Comparison of ENCODE assay signal across 27 cellular contexts in genomic region chr1:231879296-231879695, GRCh38.
"Had no signal": no experiment of that assay in that cellular context is flagged by ENCODE, and none has a peak within 500 bp of the region (broad histone marks: within the 10 kb centered on the region; RNA-seq: fewer than 3 reads in every experiment).

No MANE protein-coding gene starts in this region.

- DNase-seq: immature natural killer cell; kidney; left colon; left lung; lower lobe of right lung; mammary epithelial cell; mesenchymal stem cell; naive thymus-derived CD8-positive, alpha-beta T cell; nucleus accumbens; pancreas; posterior cingulate gyrus; retina; right cardiac atrium; stimulated activated CD4-positive, alpha-beta T cell treated with anti-CD3 and anti-CD28 coated beads, Interleukin-12 subunit alpha, Interleukin-12 subunit beta, amount 100 ng/mL, for 4 hours; stimulated activated CD4-positive, alpha-beta T cell treated with anti-CD3 and anti-CD28 coated beads, Interleukin-15, amount 100 ng/mL, for 24 hours; stimulated activated CD4-positive, alpha-beta T cell treated with anti-CD3 and anti-CD28 coated beads, Interleukin-2, amount 100 ng/mL, for 24 hours; stimulated activated CD4-positive, alpha-beta T cell treated with anti-CD3 and anti-CD28 coated beads, Interleukin-4, amount 100 ng/mL, for 1 hour; stimulated activated naive B cell treated with anti-CD40 and anti-IgM and Interleukin-4, amounts not matched to agents 10 μg/mL and 1 μg/mL and 100 μg/mL, for 72 hours; stimulated activated naive CD8-positive, alpha-beta T cell treated with anti-CD3 and anti-CD28 coated beads, Interleukin-15, Interleukin-2, amounts not matched to agents 100 U/mL and 50 U/mL, for 24 hours; stomach; testis; thyroid gland; transverse colon; upper lobe of left lung had no signal

- H3K27me3 Mint-ChIP-seq: naive thymus-derived CD8-positive, alpha-beta T cell; stimulated activated naive B cell treated with anti-CD40 and anti-IgM and Interleukin-4, amounts not matched to agents 10 μg/mL and 1 μg/mL and 100 μg/mL, for 72 hours had no signal

- H3K27ac Mint-ChIP-seq: immature natural killer cell; nephron; stimulated activated naive B cell treated with anti-CD40 and anti-IgM and Interleukin-4, amounts not matched to agents 10 μg/mL and 1 μg/mL and 100 μg/mL, for 72 hours had no signal

- H3K4me3 Mint-ChIP-seq: immature natural killer cell; naive thymus-derived CD8-positive, alpha-beta T cell; nephron; neural crest cell; stimulated activated naive B cell treated with anti-CD40 and anti-IgM and Interleukin-4, amounts not matched to agents 10 μg/mL and 1 μg/mL and 100 μg/mL, for 72 hours had no signal

- ATAC-seq: left colon; left lung; lower lobe of right lung; naive thymus-derived CD8-positive, alpha-beta T cell; pancreas; right cardiac atrium; sciatic nerve; stimulated activated naive B cell treated with anti-CD40 and anti-IgM and Interleukin-4, amounts not matched to agents 10 μg/mL and 1 μg/mL and 100 μg/mL, for 72 hours; stimulated activated naive CD8-positive, alpha-beta T cell treated with anti-CD3 and anti-CD28 coated beads, Interleukin-15, Interleukin-2, amounts not matched to agents 100 U/mL and 50 U/mL, for 24 hours had no signal

- H3K4me1 Mint-ChIP-seq: nephron; neural crest cell; stimulated activated naive B cell treated with anti-CD40 and anti-IgM and Interleukin-4, amounts not matched to agents 10 μg/mL and 1 μg/mL and 100 μg/mL, for 72 hours had no signal
